ENCODE assay signal across 26 cellular contexts in the genomic region with DNA sequence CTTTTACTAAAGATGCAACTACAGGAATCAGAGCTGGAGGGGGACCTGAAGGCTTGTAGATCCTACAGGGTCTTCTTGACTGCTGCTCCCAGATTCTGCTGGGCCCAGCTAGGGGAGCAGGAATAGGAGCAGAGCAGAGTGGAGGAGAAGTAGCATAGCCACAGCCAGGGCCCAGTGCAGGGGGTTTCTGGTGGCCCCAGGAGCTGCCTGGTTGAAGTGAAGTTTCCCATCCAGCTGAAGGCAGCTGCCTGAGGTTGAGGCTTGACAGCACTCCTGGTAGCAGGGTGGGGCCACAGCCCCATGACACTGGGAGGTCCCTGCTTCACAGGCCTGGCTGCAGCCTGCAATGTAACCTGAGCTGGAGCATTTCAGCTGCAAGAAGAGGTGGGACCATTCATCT.
"Had no signal": no experiment of that assay in that cellular context is flagged by ENCODE, and none has a peak within 500 bp of the region (broad histone marks: within the 10 kb centered on the region; RNA-seq: fewer than 3 reads in every experiment).

No MANE protein-coding gene starts in this region.

- H2AFZ ChIP-seq: hepatocyte, neural progenitor cell had no signal

- H3K9me3 Mint-ChIP-seq: activated naive CD4-positive, alpha-beta T cell treated with anti-CD3 and anti-CD28 coated beads for 36 hours; activated naive CD8-positive, alpha-beta T cell treated with anti-CD3 and anti-CD28 coated beads, Interleukin-2, amount 50 U/mL, for 24 hours; activated T-cell treated with anti-CD3 and anti-CD28 coated beads, Interleukin-2, amount 50 U/mL, for 4 hours; activated T-helper 2 cell treated with anti-CD3 and anti-CD28 coated beads, Interferon-gamma antibody, Interleukin-2, Interleukin-4, amounts not matched to agents 10 μg/mL and 5 μg/mL and 100 μg/mL, durations not matched to agents 14 hours and 24 hours and 36 hours; naive B cell; neural progenitor cell; stimulated activated naive CD8-positive, alpha-beta T cell treated with anti-CD3 and anti-CD28 coated beads, Interleukin-15, amount 100 ng/mL, for 72 hours; WTC11 had no signal

- H3K9me3 ChIP-seq: left lung, spleen, suprapubic skin, transverse colon, uterus had no signal

- H3K4me3 Mint-ChIP-seq: activated naive CD4-positive, alpha-beta T cell treated with anti-CD3 and anti-CD28 coated beads for 36 hours; activated naive CD8-positive, alpha-beta T cell treated with anti-CD3 and anti-CD28 coated beads, Interleukin-2, amount 50 U/mL, for 24 hours; activated T-cell treated with anti-CD3 and anti-CD28 coated beads, Interleukin-2, amount 50 U/mL, for 4 hours; stimulated activated naive CD8-positive, alpha-beta T cell treated with anti-CD3 and anti-CD28 coated beads, Interleukin-15, amount 100 ng/mL, for 72 hours; WTC11 had no signal

- H3K9ac ChIP-seq: neural progenitor cell had no signal

- ATAC-seq: activated naive CD8-positive, alpha-beta T cell treated with anti-CD3 and anti-CD28 coated beads, Interleukin-2, amount 50 U/mL, for 24 hours; activated T-cell treated with anti-CD3 and anti-CD28 coated beads, Interleukin-2, amount 50 U/mL, for 4 hours; left lung; stimulated activated naive CD8-positive, alpha-beta T cell treated with anti-CD3 and anti-CD28 coated beads, Interleukin-15, amount 100 ng/mL, for 72 hours; WTC11 had no signal

- H3K4me3 ChIP-seq: hepatocyte, left lung, lung, neural progenitor cell, spleen, suprapubic skin, transverse colon, uterus had no signal

- H3K27me3 ChIP-seq: hepatocyte, left lung, neural progenitor cell, spleen, suprapubic skin, transverse colon, uterus had no signal

- H3K27me3 Mint-ChIP-seq: activated naive CD8-positive, alpha-beta T cell treated with anti-CD3 and anti-CD28 coated beads, Interleukin-2, amount 50 U/mL, for 24 hours; naive B cell; progenitor cell of endocrine pancreas; stimulated activated naive CD8-positive, alpha-beta T cell treated with anti-CD3 and anti-CD28 coated beads, Interleukin-15, amount 100 ng/mL, for 72 hours had no signal

- H3K4me2 ChIP-seq: hepatocyte, neural progenitor cell had no signal

- H3K27ac Mint-ChIP-seq: activated naive CD4-positive, alpha-beta T cell treated with anti-CD3 and anti-CD28 coated beads for 36 hours; activated T-helper 2 cell treated with anti-CD3 and anti-CD28 coated beads, Interferon-gamma antibody, Interleukin-2, Interleukin-4, amounts not matched to agents 10 μg/mL and 5 μg/mL and 100 μg/mL, durations not matched to agents 14 hours and 24 hours and 36 hours; naive B cell; progenitor cell of endocrine pancreas had no signal

- H3K79me2 ChIP-seq: hepatocyte had no signal

- DNase-seq: activated CD8-positive, alpha-beta memory T cell treated with anti-CD3 and anti-CD28 coated beads for 24 hours; activated CD8-positive, alpha-beta memory T cell treated with anti-CD3 and anti-CD28 coated beads, Interleukin-2, amount 50 U/mL, for 4 hours; activated naive CD4-positive, alpha-beta T cell treated with anti-CD3 and anti-CD28 coated beads for 36 hours; activated naive CD8-positive, alpha-beta T cell treated with anti-CD3 and anti-CD28 coated beads, Interleukin-2, amount 50 U/mL, for 24 hours; activated T-cell treated with anti-CD3 and anti-CD28 coated beads, Interleukin-2, amount 50 U/mL, for 4 hours; dermis blood vessel endothelial cell; effector CD8-positive, alpha-beta T cell; foreskin melanocyte; glutamatergic neuron; kidney glomerular epithelial cell; naive B cell; retina; spleen; stimulated activated CD4-positive, alpha-beta T cell treated with anti-CD3 and anti-CD28 coated beads, Interleukin-4, amount 100 ng/mL, for 1 hour; stimulated activated naive CD8-positive, alpha-beta T cell treated with anti-CD3 and anti-CD28 coated beads, Interleukin-15, amount 100 ng/mL, for 72 hours; T-helper 1 cell; transverse colon; uterus had no signal

- H3K36me3 ChIP-seq: neural progenitor cell, uterus had no signal

- H3K4me1 ChIP-seq: neural progenitor cell, uterus had no signal

- H3K27ac ChIP-seq: hepatocyte, left lung, neural progenitor cell, suprapubic skin, uterus had no signal

- H3K36me3 Mint-ChIP-seq: naive B cell, neural progenitor cell, WTC11 had no signal
